ENCODE assay signal across 34 cellular contexts in the genomic region with DNA sequence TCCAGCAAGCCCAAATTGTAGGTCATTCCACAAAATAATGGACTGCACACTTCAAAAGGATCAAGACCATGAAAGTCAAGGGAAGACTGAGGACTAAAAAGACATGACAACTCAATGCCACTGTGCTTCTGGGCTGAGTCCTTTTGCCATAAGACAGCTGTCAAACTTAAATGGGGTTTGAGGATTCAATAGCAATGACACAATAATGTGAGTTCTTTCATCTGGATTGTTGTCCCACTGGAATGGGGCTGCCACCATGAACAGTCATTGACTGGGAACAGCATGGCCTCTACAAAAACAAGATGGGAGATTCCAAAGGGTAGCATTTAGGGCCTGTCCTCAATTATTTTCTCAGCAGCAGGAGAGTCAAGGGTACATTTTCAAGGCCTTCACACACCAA.
"Had no signal": no experiment of that assay in that cellular context is flagged by ENCODE, and none has a peak within 500 bp of the region (broad histone marks: within the 10 kb centered on the region; RNA-seq: fewer than 3 reads in every experiment).

No MANE protein-coding gene starts in this region.

- H3K36me3 ChIP-seq: adrenal gland, brain microvascular endothelial cell, breast epithelium had no signal

- ATAC-seq: activated CD8-positive, alpha-beta T cell treated with anti-CD3 and anti-CD28 coated beads for 36 hours; activated naive CD4-positive, alpha-beta T cell treated with anti-CD3 and anti-CD28 coated beads, Interleukin-2, amount 50 U/mL, for 72 hours; activated T-cell treated with anti-CD3 and anti-CD28 coated beads, Interleukin-2, amount 50 U/mL, for 4 hours; activated T-cell treated with anti-CD3 and anti-CD28 coated beads, Interleukin-2, amount 50 U/mL, for 72 hours; activated T-helper 17 cell treated with anti-CD3 and anti-CD28 coated beads, Interleukin-2, amount 50 U/mL, for 72 hours; body of pancreas had no signal

- H3K4me3 ChIP-seq: adrenal gland, body of pancreas, breast epithelium had no signal

- DNase-seq: activated B cell treated with CpG ODN at 0.5 μM for 24 hours; activated CD4-positive, alpha-beta memory T cell treated with anti-CD3 and anti-CD28 coated beads for 36 hours; activated CD4-positive, alpha-beta T cell treated with anti-CD3 and anti-CD28 coated beads for 4 hours; activated CD4-positive, alpha-beta T cell treated with anti-CD3 and anti-CD28 coated beads, Interleukin-2, amount 10 ng/mL, durations not matched to agents 24 days and 14 days; activated CD4-positive, alpha-beta T cell treated with anti-CD3 and anti-CD28 coated beads, Interleukin-2, amount 50 U/mL, for 1 hour; activated CD4-positive, alpha-beta T cell treated with anti-CD3 and anti-CD28 coated beads, Interleukin-2, amount 50 U/mL, for 4 hours; activated CD4-positive, CD25-positive, alpha-beta regulatory T cell treated with anti-CD3 and anti-CD28 coated beads, Interleukin-2, amount 50 U/mL, for 72 hours; activated CD8-positive, alpha-beta memory T cell treated with anti-CD3 and anti-CD28 coated beads, Interleukin-2, amount 50 U/mL, for 4 hours; activated CD8-positive, alpha-beta T cell treated with anti-CD3 and anti-CD28 coated beads for 36 hours; activated effector memory CD4-positive, alpha-beta T cell treated with anti-CD3 and anti-CD28 coated beads, Interleukin-2, amount 50 U/mL, for 16 hours; activated gamma-delta T cell treated with Interleukin-2 at 50 U/mL for 16 hours; activated naive CD4-positive, alpha-beta T cell; activated naive CD4-positive, alpha-beta T cell treated with anti-CD3 and anti-CD28 coated beads for 36 hours; activated naive CD4-positive, alpha-beta T cell treated with anti-CD3 and anti-CD28 coated beads, Interleukin-2, amount 50 U/mL, for 16 hours; activated naive CD8-positive, alpha-beta T cell treated with anti-CD3 and anti-CD28 coated beads for 36 hours; activated T-cell treated with anti-CD3 and anti-CD28 coated beads for 4 hours; activated T-cell treated with anti-CD3 and anti-CD28 coated beads, Interleukin-2, amount 50 U/mL, for 1 hour; activated T-cell treated with anti-CD3 and anti-CD28 coated beads, Interleukin-2, amount 50 U/mL, for 4 hours; activated T-cell treated with anti-CD3 and anti-CD28 coated beads, Interleukin-2, amount 50 U/mL, for 72 hours; adrenal gland; amniotic stem cell; aorta; body of pancreas; brain microvascular endothelial cell; central memory CD4-positive, alpha-beta T cell; T-helper 1 cell; T-helper 2 cell; T-helper 9 cell had no signal

- H3K27me3 ChIP-seq: adrenal gland, body of pancreas, brain microvascular endothelial cell, breast epithelium had no signal

- H3K9me3 ChIP-seq: adrenal gland had no signal

- H3K4me1 ChIP-seq: adrenal gland, body of pancreas, breast epithelium had no signal

- FAIRE-seq: astrocyte, TTC549 had no signal

- H3K27ac ChIP-seq: adrenal gland, body of pancreas, brain microvascular endothelial cell, breast epithelium, VCaP had no signal
